Comparison of ENCODE assay signal across 23 cellular contexts in the genomic region with DNA sequence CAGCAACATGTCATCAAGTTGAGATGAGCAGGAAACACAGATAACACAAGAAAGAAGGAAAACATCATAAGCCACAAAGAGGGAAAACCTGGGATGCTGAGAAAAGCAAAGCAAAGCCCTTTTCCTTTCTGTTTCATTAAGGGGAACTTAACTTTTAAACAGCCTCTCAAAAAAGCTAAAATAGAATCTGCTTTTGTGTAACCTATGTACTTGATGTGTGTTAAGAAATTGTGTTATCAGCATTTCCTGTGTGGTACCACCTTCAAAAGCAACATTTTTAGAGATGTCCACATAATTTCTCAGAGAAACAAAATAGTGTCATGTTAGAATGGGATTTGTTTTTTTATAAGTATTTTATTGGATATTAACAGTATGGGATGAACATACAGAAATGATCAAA.
DNase-seq lines count a peak whose midpoint lies in the region; ATAC-seq, FAIRE-seq and TF ChIP-seq lines count a peak whose summit lies in the region.
"Had no signal": no experiment of that assay in that cellular context is flagged by ENCODE, and none has a peak within 500 bp of the region (broad histone marks: within the 10 kb centered on the region; RNA-seq: fewer than 3 reads in every experiment).

No MANE protein-coding gene starts in this region.

- DNase-seq in GM12878 (ENCODE audit: low read depth, low spot score) (no peak), sigmoid colon (no peak), G401 (ENCODE audit: low spot score) (no peak), NK-92 (lab: John Stamatoyannopoulos, UW; ENCODE audit: unreplicated experiment) (no peak)
- no peak for DNase-seq in effector memory CD8-positive, alpha-beta T cell
- DNase-seq: activated B cell treated with CpG ODN at 0.5 μM for 24 hours; activated CD4-positive, alpha-beta memory T cell treated with anti-CD3 and anti-CD28 coated beads for 36 hours; activated T-cell treated with anti-CD3 and anti-CD28 coated beads for 4 hours; erythroblast; foreskin keratinocyte; GF-D8; kidney; MV-4-11; NCI-H187; NCI-H2227 treated with DMSO at 0.1 percent for 48 hours had no signal

- FAIRE-seq in GM12878 (lab: Jason Lieb, UNC): no peak
- FAIRE-seq: kidney had no signal

- TF ChIP-seq CTCF in GM12878 (IDR thresholded peaks at IDR 0.05 in 2 of 3, conservative IDR thresholded peaks at IDR 0.05 in 1 of 3; ENCODE audit: control insufficient read depth in 2 of 3, extremely low read depth in 1 of 3, insufficient read depth in 1 of 3, low read depth in 3 of 3, low read length in 3 of 3) (no peak), sigmoid colon (IDR thresholded peaks at IDR 0.05) (no peak)

- RAD21 ChIA-PET in GM12878 (lab: Charles Lee; ENCODE audit: unreplicated experiment): no interaction called here

- H3K4me3 Mint-ChIP-seq in effector memory CD8-positive, alpha-beta T cell: no peak overlapping the region
- H3K4me3 Mint-ChIP-seq: activated B cell treated with CpG ODN at 0.5 μM for 24 hours; activated CD4-positive, alpha-beta memory T cell treated with anti-CD3 and anti-CD28 coated beads for 36 hours; memory B cell had no signal

- TF ChIP-seq EP300 in GM12878 (IDR thresholded peaks at IDR 0.05; ENCODE audit: borderline replicate concordance in 1 of 2, control insufficient read depth in 1 of 2, low read depth in 2 of 2, low read length in 2 of 2): no peak
- no peak for TF ChIP-seq EP300 in sigmoid colon (IDR thresholded peaks at IDR 0.05)

- H3K4me3 ChIP-seq in HUES48 (ENCODE audit: low read depth, low read length) (no peak overlapping the region), GM12878 (peak overlapping the region; percentile 28; the same call in 1 of the 2 replicates), mesodermal cell (ENCODE audit: extremely low read depth, insufficient read depth, low read length, poor library complexity, severe bottlenecking) (no peak overlapping the region), sigmoid colon (peak overlapping the region in 3 of 4 donors; percentile 11 to 22 (median 16))
- H3K4me3 ChIP-seq: adrenal gland, GM23248 had no signal

- H3K27ac ChIP-seq in HUES48 (ENCODE audit: low read depth, low read length) (peak overlapping the region; percentile 70), GM12878 (ENCODE audit: control insufficient read depth, insufficient read depth) (peak overlapping the region; percentile 40), mesodermal cell (ENCODE audit: low read depth, low read length, severe bottlenecking) (peak overlapping the region; percentile 84), sigmoid colon (peak overlapping the region in 3 of 4 donors; percentile 71 to 78 (median 76))
- H3K27ac ChIP-seq: foreskin keratinocyte, GM23248, KMS-11 had no signal

- TF ChIP-seq RAD21 in GM12878 (IDR thresholded peaks at IDR 0.05; ENCODE audit: insufficient read depth, low read depth, low read length): no peak

- H3K36me3 Mint-ChIP-seq in effector memory CD8-positive, alpha-beta T cell (ENCODE audit: insufficient read depth): no peaks in the 10 kb centered on the region
- H3K36me3 Mint-ChIP-seq: activated CD4-positive, alpha-beta memory T cell treated with anti-CD3 and anti-CD28 coated beads for 36 hours; memory B cell had no signal

- H3K9me3 Mint-ChIP-seq in effector memory CD8-positive, alpha-beta T cell: no peaks in the 10 kb centered on the region
- H3K9me3 Mint-ChIP-seq: activated B cell treated with CpG ODN at 0.5 μM for 24 hours; activated CD4-positive, alpha-beta memory T cell treated with anti-CD3 and anti-CD28 coated beads for 36 hours; memory B cell had no signal

- POLR2A ChIA-PET in GM12878 (lab: Charles Lee): no interaction called here

- no peak overlapping the region for H3K9ac ChIP-seq in HUES48 (ENCODE audit: low read depth, low read length)
- H3K9ac ChIP-seq in GM12878 (ENCODE audit: control insufficient read depth, insufficient read depth, low read length): no peak overlapping the region; the same call in 1 of the 2 replicates
- H3K9ac ChIP-seq: GM23248, KMS-11, SK-N-SH had no signal

- no peak for ATAC-seq in GM12878
- ATAC-seq in effector memory CD8-positive, alpha-beta T cell (replicated peaks): no peak
- no peak for ATAC-seq in GM21381 (IDR thresholded peaks at IDR 0.05; ENCODE audit: unreplicated experiment)
- ATAC-seq: foreskin keratinocyte had no signal

- H3K4me1 ChIP-seq in HUES48 (ENCODE audit: control insufficient read depth, insufficient read depth, low read length) (peaks cover 18% of the 10 kb centered on the region), GM12878 (ENCODE audit: control insufficient read depth, insufficient read depth, low read length) (peaks cover 9% of the 10 kb centered on the region), mesodermal cell (ENCODE audit: control insufficient read depth, insufficient read depth, low read length, poor library complexity, severe bottlenecking) (peaks cover 13% of the 10 kb centered on the region), sigmoid colon (peaks cover 0 to 25% (median 19%) of the 10 kb centered on the region in 4 donors)
- H3K4me1 ChIP-seq: adrenal gland, foreskin keratinocyte had no signal

- H3K27me3 ChIP-seq in HUES48 (ENCODE audit: control insufficient read depth, insufficient read depth, low read length) (no peaks in the 10 kb centered on the region), GM12878 (replicated peaks in 1 of 2; ENCODE audit: control insufficient read depth in 2 of 2, insufficient read depth in 2 of 2, low read length in 1 of 2) (no peaks in the 10 kb centered on the region), sigmoid colon (no peaks in the 10 kb centered on the region)
- H3K27me3 ChIP-seq: adrenal gland, foreskin keratinocyte had no signal

- H2AFZ ChIP-seq in GM12878 (ENCODE audit: control insufficient read depth, low read depth, low read length): peak overlapping the region; percentile 83
- H2AFZ ChIP-seq: GM23248 had no signal

- H4K20me1 ChIP-seq in GM12878 (ENCODE audit: control insufficient read depth, insufficient read depth): no peaks in the 10 kb centered on the region

- SMC1A ChIA-PET in GM12878 (lab: Charles Lee; ENCODE audit: uncharacterized antibody, unreplicated experiment): interaction anchor here (0.7 kb wide), 1 partner anchor 53 kb away, joined by 3 read pairs; no protein-coding TSS in a partner anchor

- H3K79me2 ChIP-seq in GM12878 (ENCODE audit: control insufficient read depth, insufficient read depth, low read length): no peaks in the 10 kb centered on the region

- peak overlapping the region; percentile 74 for H3K4me2 ChIP-seq in GM12878 (ENCODE audit: control insufficient read depth, insufficient read depth)
- H3K4me2 ChIP-seq: KMS-11, SK-N-SH had no signal

- H3K36me3 ChIP-seq in HUES48 (ENCODE audit: control insufficient read depth, insufficient read depth, low read length) (no peaks in the 10 kb centered on the region), GM12878 (ENCODE audit: control insufficient read depth in 2 of 2, insufficient read depth in 2 of 2, low read length in 1 of 2) (no peaks in the 10 kb centered on the region), mesodermal cell (ENCODE audit: control insufficient read depth, insufficient read depth, low read length) (no peaks in the 10 kb centered on the region), sigmoid colon (no peaks in the 10 kb centered on the region)
- H3K36me3 ChIP-seq: adrenal gland had no signal

- no TSS peak for BruUV-seq in GM12878 (replicated peaks; lab: Mats Ljungman, UMichigan)

- H3K27me3 Mint-ChIP-seq in effector memory CD8-positive, alpha-beta T cell: peaks cover 24 to 31% of the 10 kb centered on the region in 2 donors
- H3K27me3 Mint-ChIP-seq: activated CD4-positive, alpha-beta memory T cell treated with anti-CD3 and anti-CD28 coated beads for 36 hours had no signal

- H3K4me1 Mint-ChIP-seq in effector memory CD8-positive, alpha-beta T cell (ENCODE audit: low read depth in 2 of 2): no peaks in the 10 kb centered on the region
- H3K4me1 Mint-ChIP-seq: activated B cell treated with CpG ODN at 0.5 μM for 24 hours, memory B cell had no signal

- TF ChIP-seq POLR2A in GM12878 (IDR thresholded peaks at IDR 0.05; ENCODE audit: low read depth, low read length) (no peak), sigmoid colon (IDR thresholded peaks at IDR 0.05) (no peak)

- no peak overlapping the region for H3K27ac Mint-ChIP-seq in effector memory CD8-positive, alpha-beta T cell
- H3K27ac Mint-ChIP-seq: activated B cell treated with CpG ODN at 0.5 μM for 24 hours; activated CD4-positive, alpha-beta memory T cell treated with anti-CD3 and anti-CD28 coated beads for 36 hours; memory B cell had no signal

- intact Hi-C loops in GM12878 (cut with micrococcal nuclease; ENCODE audit: unreplicated experiment) (no loop called here), sigmoid colon (cut with DNase I) (no loop called here)

- in situ Hi-C loops in GM12878 (cut with MboI): no loop called here
- in situ Hi-C loops in G401 (cut with HindIII; ENCODE audit: low sequenced_read_pairs): no loop called here

- no peaks in the 10 kb centered on the region for H3K9me3 ChIP-seq in HUES48 (ENCODE audit: control insufficient read depth, insufficient read depth, low read length)
- H3K9me3 ChIP-seq in GM12878 (replicated peaks; ENCODE audit: control insufficient read depth, insufficient read depth, low read length): no peaks in the 10 kb centered on the region
- H3K9me3 ChIP-seq in mesodermal cell (ENCODE audit: control insufficient read depth, low read length): no peaks in the 10 kb centered on the region
- no peaks in the 10 kb centered on the region for H3K9me3 ChIP-seq in sigmoid colon
- H3K9me3 ChIP-seq: adrenal gland, SK-N-SH had no signal

- CTCF ChIA-PET in GM12878 (lab: Yijun Ruan, JAX): interaction anchor here (1.7 kb wide), 1 partner anchor 16 kb away, joined by 3 read pairs; no protein-coding TSS in a partner anchor

TF ChIP-seq in GM12878, 131 proteins besides CTCF, POLR2A, EP300 and RAD21:
- TF ChIP-seq BACH1 (IDR thresholded peaks at IDR 0.05; ENCODE audit: borderline replicate concordance) (no peak), EED (IDR thresholded peaks at IDR 0.05; ENCODE audit: low read depth) (0 out of 2 replicates have a peak, but pooled peaks have one; percentile 6)

Comparison
In these comparisons a context has a peak if more than half of its experiments do, and no peak if none do; other contexts are left out.
1. H3K4me3 ChIP-seq: peak in GM12878 (single experiment) and sigmoid colon (3 of 4); none in HUES48 (single experiment) and mesodermal cell (single experiment).
2. Peak in every context shown above with its lines, with median percentiles within 50 percentile points of each other: H3K27ac ChIP-seq.